Comparison of ENCODE assay signal across 12 cellular contexts in the genomic region with DNA sequence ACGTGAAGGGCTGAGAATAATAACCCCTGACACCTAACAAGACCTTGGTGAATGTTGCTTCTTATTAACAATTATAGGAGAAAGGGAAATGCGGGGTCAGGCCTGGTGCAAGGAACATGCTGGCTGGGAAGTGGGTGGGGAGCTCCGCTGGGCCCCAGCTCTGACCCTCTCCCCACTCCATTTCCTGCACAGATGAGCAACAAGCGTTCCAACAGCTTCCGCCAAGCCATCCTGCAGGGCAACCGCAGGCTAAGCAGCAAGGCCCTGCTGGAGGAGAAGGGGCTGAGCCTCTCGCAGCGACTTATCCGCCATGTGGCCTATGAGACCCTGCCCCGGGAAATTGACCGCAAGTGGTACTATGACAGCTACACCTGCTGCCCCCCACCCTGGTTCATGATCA.
"Had no signal": no experiment of that assay in that cellular context is flagged by ENCODE, and none has a peak within 500 bp of the region (broad histone marks: within the 10 kb centered on the region; RNA-seq: fewer than 3 reads in every experiment).

No MANE protein-coding gene starts in this region.

- H3K27ac ChIP-seq: adrenal gland, neutrophil, right atrium auricular region, stomach, thoracic aorta had no signal

- H3K36me3 Mint-ChIP-seq: naive B cell had no signal

- FAIRE-seq: small intestine had no signal

- DNase-seq: activated naive CD4-positive, alpha-beta T cell treated with anti-CD3 and anti-CD28 coated beads, Interleukin-2, amount 50 U/mL, for 16 hours; adrenal gland; caudate nucleus; hippocampal formation; naive B cell; small intestine; stomach had no signal

- H3K27me3 ChIP-seq: adrenal gland, right atrium auricular region had no signal

- H3K27ac Mint-ChIP-seq: activated T-helper 2 cell treated with anti-CD3 and anti-CD28 coated beads, Interferon-gamma antibody, Interleukin-2, Interleukin-4, amounts not matched to agents 10 μg/mL and 5 μg/mL and 100 μg/mL, durations not matched to agents 14 hours and 24 hours and 36 hours; naive B cell had no signal

- H3K4me3 ChIP-seq: adrenal gland, lung, right atrium auricular region, stomach, thoracic aorta had no signal

- H3K9me3 Mint-ChIP-seq: activated T-helper 2 cell treated with anti-CD3 and anti-CD28 coated beads, Interferon-gamma antibody, Interleukin-2, Interleukin-4, amounts not matched to agents 10 μg/mL and 5 μg/mL and 100 μg/mL, durations not matched to agents 14 hours and 24 hours and 36 hours; naive B cell had no signal
